Comparison of ENCODE assay signal across 8 cellular contexts in genomic region chr1:100952970-100953369, GRCh38. TPM values are rescaled to one million over a fixed set of nuclear protein-coding genes. Genes with fewer than 3 reads are reported as not detected.
DNase-seq lines count a peak whose midpoint lies in the region; ATAC-seq, FAIRE-seq and TF ChIP-seq lines count a peak whose summit lies in the region.
"Not testable (repeated sequence)": the region's sequence is repeated elsewhere in the genome, so short reads cannot be mapped to it uniquely, and the experiment has no call there.

No MANE protein-coding gene starts in this region.

- peaks cover 43 to 64% (median 51%) of the 10 kb centered on the region in 4 donors for H3K4me1 Mint-ChIP-seq in CD4-positive, alpha-beta memory T cell
- H3K4me1 Mint-ChIP-seq in HFFc6 (ENCODE audit: low read depth) (peaks cover 73% of the 10 kb centered on the region), astrocyte (ENCODE audit: low read depth, unreplicated experiment) (peaks cover 23% of the 10 kb centered on the region)
- peaks cover 54% of the 10 kb centered on the region for H3K4me1 Mint-ChIP-seq in activated T-cell treated with anti-CD3 and anti-CD28 coated beads, Interleukin-2, amount 50 U/mL, for 72 hours (ENCODE audit: low read depth)
- H3K4me1 Mint-ChIP-seq in natural killer cell treated with Interleukin-12 subunit alpha and Interleukin-12 subunit beta and Interleukin-15 and Interleukin-18, amount 100 ng/mL, for 72 hours (ENCODE audit: low read depth in 2 of 2), result peaks cover 34 to 42% of the 10 kb centered on the region in 2 donors
- H3K4me1 Mint-ChIP-seq in stimulated activated effector memory CD8-positive, alpha-beta T cell treated with anti-CD3 and anti-CD28 coated beads, Interleukin-12 subunit alpha, Interleukin-12 subunit beta, amount 100 ng/mL, for 72 hours, result peaks cover 42% of the 10 kb centered on the region

- not testable (repeated sequence) for H3K9me3 ChIP-seq in CD4-positive, alpha-beta memory T cell (ENCODE audit: control insufficient read depth in 1 of 2, low read length in 2 of 2); astrocyte (ENCODE audit: insufficient read depth, low read depth, low read length)

- peaks cover 43% of the 10 kb centered on the region for H3K4me1 ChIP-seq in CD4-positive, alpha-beta memory T cell (ENCODE audit: insufficient read depth, low read length)
- not testable (repeated sequence) for H3K4me1 ChIP-seq in astrocyte (ENCODE audit: insufficient read depth, low read length)

- ATAC-seq in activated CD4-positive, CD25-positive, alpha-beta regulatory T cell treated with anti-CD3 and anti-CD28 coated beads, Interleukin-2, amount 50 U/mL, for 24 hours, result peak; percentile 65 to 94
- peak; percentile 68 to 73 for ATAC-seq in activated T-cell treated with anti-CD3 and anti-CD28 coated beads, Interleukin-2, amount 50 U/mL, for 72 hours (replicated peaks in 1 of 2)
- not testable (repeated sequence) for ATAC-seq in natural killer cell treated with Interleukin-12 subunit alpha and Interleukin-12 subunit beta and Interleukin-15 and Interleukin-18, amount 100 ng/mL, for 72 hours
- peak; percentile 75 for ATAC-seq in stimulated activated effector memory CD8-positive, alpha-beta T cell treated with anti-CD3 and anti-CD28 coated beads, Interleukin-12 subunit alpha, Interleukin-12 subunit beta, amount 100 ng/mL, for 72 hours

- CTCF ChIA-PET in CD4-positive, alpha-beta memory T cell (lab: Charles Lee; ENCODE audit: partially characterized antibody), result not testable (repeated sequence)

- peaks cover 0 to 53% (median 49%) of the 10 kb centered on the region in 8 donors for H3K9me3 Mint-ChIP-seq in CD4-positive, alpha-beta memory T cell
- not testable (repeated sequence) for H3K9me3 Mint-ChIP-seq in HFFc6; astrocyte (ENCODE audit: unreplicated experiment)
- H3K9me3 Mint-ChIP-seq in activated T-cell treated with anti-CD3 and anti-CD28 coated beads, Interleukin-2, amount 50 U/mL, for 72 hours, result peaks cover 9 to 22% of the 10 kb centered on the region in 2 donors
- peaks cover 20% of the 10 kb centered on the region for H3K9me3 Mint-ChIP-seq in natural killer cell treated with Interleukin-12 subunit alpha and Interleukin-12 subunit beta and Interleukin-15 and Interleukin-18, amount 100 ng/mL, for 72 hours
- H3K9me3 Mint-ChIP-seq in stimulated activated effector memory CD8-positive, alpha-beta T cell treated with anti-CD3 and anti-CD28 coated beads, Interleukin-12 subunit alpha, Interleukin-12 subunit beta, amount 100 ng/mL, for 72 hours, result peaks cover 24% of the 10 kb centered on the region

- not testable (repeated sequence) for H3K4me2 ChIP-seq in astrocyte (ENCODE audit: low read length)

- not testable (repeated sequence) for TF ChIP-seq CTCF in HFFc6 (IDR thresholded peaks at IDR 0.05); astrocyte (IDR thresholded peaks at IDR 0.05; ENCODE audit: insufficient read depth, low read depth, low read length)

- intact Hi-C loops in CD4-positive, alpha-beta memory T cell (cut with micrococcal nuclease), result not testable (repeated sequence)

- H3K9ac ChIP-seq in astrocyte (ENCODE audit: low read length), result not testable (repeated sequence)

- H3K27ac ChIP-seq in CD4-positive, alpha-beta memory T cell (ENCODE audit: low read depth, low read length); astrocyte (ENCODE audit: low read depth, low read length): not testable (repeated sequence)
- H3K27ac ChIP-seq in epithelial cell of prostate, result peak overlapping the region; percentile 61

- H3K27ac Mint-ChIP-seq in CD4-positive, alpha-beta memory T cell, result peak overlapping the region; percentile 27 to 85 (median 47)
- peak overlapping the region; percentile 76; the same call in 1 of the 2 replicates for H3K27ac Mint-ChIP-seq in HFFc6
- H3K27ac Mint-ChIP-seq in activated T-cell treated with anti-CD3 and anti-CD28 coated beads, Interleukin-2, amount 50 U/mL, for 72 hours, result peak overlapping the region; percentile 5
- not testable (repeated sequence) for H3K27ac Mint-ChIP-seq in astrocyte (ENCODE audit: unreplicated experiment); stimulated activated effector memory CD8-positive, alpha-beta T cell treated with anti-CD3 and anti-CD28 coated beads, Interleukin-12 subunit alpha, Interleukin-12 subunit beta, amount 100 ng/mL, for 72 hours
- peak overlapping the region; percentile 49 to 67 for H3K27ac Mint-ChIP-seq in natural killer cell treated with Interleukin-12 subunit alpha and Interleukin-12 subunit beta and Interleukin-15 and Interleukin-18, amount 100 ng/mL, for 72 hours

- H3K79me2 ChIP-seq in astrocyte (ENCODE audit: insufficient read depth, low read length), result peaks cover 10% of the 10 kb centered on the region

- not testable (repeated sequence) for H3K4me3 ChIP-seq in CD4-positive, alpha-beta memory T cell (ENCODE audit: low read length in 2 of 2); astrocyte (ENCODE audit: insufficient read depth, low read depth, low read length)

- not testable (repeated sequence) for H2AFZ ChIP-seq in astrocyte (ENCODE audit: low read depth, low read length)

- DNase-seq in CD4-positive, alpha-beta memory T cell; HFFc6; astrocyte (ENCODE audit: low read depth); epithelial cell of prostate (ENCODE audit: low read depth, low spot score); natural killer cell treated with Interleukin-12 subunit alpha and Interleukin-12 subunit beta and Interleukin-15 and Interleukin-18, amount 100 ng/mL, for 72 hours (ENCODE audit: low spot score); stimulated activated effector memory CD8-positive, alpha-beta T cell treated with anti-CD3 and anti-CD28 coated beads, Interleukin-12 subunit alpha, Interleukin-12 subunit beta, amount 100 ng/mL, for 72 hours (ENCODE audit: low spot score in 2 of 2): not testable (repeated sequence)
- DNase-seq in activated T-cell treated with anti-CD3 and anti-CD28 coated beads, Interleukin-2, amount 50 U/mL, for 72 hours, result peak in 1 of 2 donors; percentile 7

- POLR2A ChIA-PET in CD4-positive, alpha-beta memory T cell (lab: Charles Lee; ENCODE audit: partially characterized antibody), result interaction anchor here (0.9 to 9.2 kb wide), 5 partner anchors 12 to 284 kb away, joined by 3 to 99 read pairs (median 4); partner anchors contain the start of gene S1PR1

- H3K27me3 Mint-ChIP-seq in CD4-positive, alpha-beta memory T cell; HFFc6 (ENCODE audit: insufficient read depth); activated T-cell treated with anti-CD3 and anti-CD28 coated beads, Interleukin-2, amount 50 U/mL, for 72 hours (ENCODE audit: low read depth); astrocyte (ENCODE audit: low read depth, unreplicated experiment); natural killer cell treated with Interleukin-12 subunit alpha and Interleukin-12 subunit beta and Interleukin-15 and Interleukin-18, amount 100 ng/mL, for 72 hours: not testable (repeated sequence)

- H3K27me3 ChIP-seq in CD4-positive, alpha-beta memory T cell (ENCODE audit: insufficient read depth, low read length); astrocyte (ENCODE audit: insufficient read depth, low read length): not testable (repeated sequence)

- H3K36me3 Mint-ChIP-seq in CD4-positive, alpha-beta memory T cell, result peaks cover 58 to 63% of the 10 kb centered on the region in 2 donors
- H3K36me3 Mint-ChIP-seq in HFFc6 (ENCODE audit: low read depth), result peaks cover 38% of the 10 kb centered on the region
- H3K36me3 Mint-ChIP-seq in activated T-cell treated with anti-CD3 and anti-CD28 coated beads, Interleukin-2, amount 50 U/mL, for 72 hours (ENCODE audit: insufficient read depth in 2 of 2), result peaks cover 32 to 53% of the 10 kb centered on the region in 2 donors
- peaks cover 18% of the 10 kb centered on the region for H3K36me3 Mint-ChIP-seq in astrocyte (ENCODE audit: low read depth, unreplicated experiment)
- peaks cover 44% of the 10 kb centered on the region for H3K36me3 Mint-ChIP-seq in natural killer cell treated with Interleukin-12 subunit alpha and Interleukin-12 subunit beta and Interleukin-15 and Interleukin-18, amount 100 ng/mL, for 72 hours
- H3K36me3 Mint-ChIP-seq in stimulated activated effector memory CD8-positive, alpha-beta T cell treated with anti-CD3 and anti-CD28 coated beads, Interleukin-12 subunit alpha, Interleukin-12 subunit beta, amount 100 ng/mL, for 72 hours, result peaks cover 50% of the 10 kb centered on the region

- H3K36me3 ChIP-seq in CD4-positive, alpha-beta memory T cell (ENCODE audit: insufficient read depth, low read length); astrocyte (ENCODE audit: insufficient read depth, low read length): not testable (repeated sequence)

- FAIRE-seq in astrocyte (lab: Jason Lieb, UNC), result peak; percentile 84

- peak overlapping the region in 4 of 8 donors; percentile 13 to 59 (median 36) for H3K4me3 Mint-ChIP-seq in CD4-positive, alpha-beta memory T cell
- H3K4me3 Mint-ChIP-seq in HFFc6; activated T-cell treated with anti-CD3 and anti-CD28 coated beads, Interleukin-2, amount 50 U/mL, for 72 hours; astrocyte (ENCODE audit: unreplicated experiment); natural killer cell treated with Interleukin-12 subunit alpha and Interleukin-12 subunit beta and Interleukin-15 and Interleukin-18, amount 100 ng/mL, for 72 hours; stimulated activated effector memory CD8-positive, alpha-beta T cell treated with anti-CD3 and anti-CD28 coated beads, Interleukin-12 subunit alpha, Interleukin-12 subunit beta, amount 100 ng/mL, for 72 hours: not testable (repeated sequence)

- peaks cover 26% of the 10 kb centered on the region for H4K20me1 ChIP-seq in astrocyte (ENCODE audit: insufficient read depth, low read length)

RNA-seq across cellular contexts. Expression of gene SLC30A7, which starts 57.1 kb away (rescaled TPM):
- total RNA-seq in CD4-positive, alpha-beta memory T cell, result 10 to 100 TPM; 54.9 TPM
- polyA plus RNA-seq in CD4-positive, alpha-beta memory T cell, result 10 to 100 TPM; 11.3 to 14.5 TPM
- 10 to 100 TPM; 27.7 to 36.8 (median 34.8) TPM for total RNA-seq in HFFc6 (2021; fragmentation: NEBNext Ultra II Directional; extraction: Animal tissue kit (Norgen Biotek cat#: 25700))
- total RNA-seq in activated T-cell treated with anti-CD3 and anti-CD28 coated beads, Interleukin-2, amount 50 U/mL, for 72 hours, result 10 to 100 TPM; 39.3 to 48.7 TPM
- total RNA-seq in astrocyte, result 56.6 and 60.0 TPM in 2 replicates
- 10 to 100 TPM; 54.6 to 66.2 TPM for total RNA-seq in natural killer cell treated with Interleukin-12 subunit alpha and Interleukin-12 subunit beta and Interleukin-15 and Interleukin-18, amount 100 ng/mL, for 72 hours

RNA-seq across cellular contexts. Expression of gene EXTL2, which starts 58.3 kb away (rescaled TPM):
- 1 to 10 TPM; 2.5 to 4.2 TPM for total RNA-seq in CD4-positive, alpha-beta memory T cell
- polyA plus RNA-seq in CD4-positive, alpha-beta memory T cell, result 1 to 10 TPM; 1.5 to 2.6 TPM
- 10 to 100 TPM; 17.8 to 27.1 (median 23.3) TPM for total RNA-seq in HFFc6 (2021; fragmentation: NEBNext Ultra II Directional; extraction: Animal tissue kit (Norgen Biotek cat#: 25700))
- 1 to 10 TPM; 4.0 to 4.9 TPM for total RNA-seq in activated T-cell treated with anti-CD3 and anti-CD28 coated beads, Interleukin-2, amount 50 U/mL, for 72 hours
- total RNA-seq in astrocyte, result 36.2 and 41.9 TPM in 2 replicates
- total RNA-seq in natural killer cell treated with Interleukin-12 subunit alpha and Interleukin-12 subunit beta and Interleukin-15 and Interleukin-18, amount 100 ng/mL, for 72 hours, result 1 to 10 TPM; 3.2 to 10.0 TPM
